Comparison of ENCODE assay signal across 16 cellular contexts in the genomic region with DNA sequence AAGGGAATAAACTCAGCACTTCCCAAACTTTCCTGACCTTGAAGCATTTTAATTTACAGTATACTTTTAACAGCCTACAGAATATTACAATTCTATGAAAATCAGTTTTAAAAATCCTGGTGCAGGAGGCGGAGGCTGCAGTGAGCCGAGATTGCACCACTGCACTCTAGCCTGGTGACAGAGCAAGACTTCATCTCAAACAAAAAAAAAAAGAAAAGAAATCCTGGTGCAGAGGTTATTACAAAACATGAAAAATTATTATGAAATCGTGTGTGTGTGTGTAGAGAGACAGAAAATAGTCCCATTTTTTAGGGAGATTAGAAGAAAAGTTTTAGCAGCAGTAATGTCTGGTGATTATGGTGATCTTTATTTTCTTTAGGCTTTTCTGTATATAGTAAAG. TPM values are rescaled to one million over a fixed set of nuclear protein-coding genes. Genes with fewer than 3 reads are reported as not detected.
DNase-seq lines count a peak whose midpoint lies in the region; ATAC-seq, FAIRE-seq and TF ChIP-seq lines count a peak whose summit lies in the region.
"Had no signal": no experiment of that assay in that cellular context is flagged by ENCODE, and none has a peak within 500 bp of the region (broad histone marks: within the 10 kb centered on the region; RNA-seq: fewer than 3 reads in every experiment).

No MANE protein-coding gene starts in this region.

- no peak overlapping the region for H4K5ac ChIP-seq in IMR-90 (ENCODE audit: low read depth, low read length)

- no TSS peak for BruUV-seq in IMR-90 (replicated peaks; lab: Mats Ljungman, UMichigan)

- no peak overlapping the region for H4K91ac ChIP-seq in IMR-90 (ENCODE audit: insufficient read depth, low read depth, low read length)

- no peak overlapping the region for H2BK15ac ChIP-seq in IMR-90 (ENCODE audit: low read depth, low read length)

- 50% methylated on average over 1 of the region's 3 CpGs; no CpG with 5 or more reads in 1 of the 2 experiments for WGBS in IMR-90 (ENCODE audit: extremely low coverage in 2 of 2, insufficient read length in 1 of 2), 2 experiments

- H4K20me1 ChIP-seq in IMR-90 (ENCODE audit: insufficient read depth, low read length) (peaks cover 77% of the 10 kb centered on the region), astrocyte (ENCODE audit: insufficient read depth, low read length) (peaks cover 85% of the 10 kb centered on the region)

- H2AFZ ChIP-seq in IMR-90 (replicated peaks; ENCODE audit: low read length, poor library complexity) (no peak overlapping the region), astrocyte (ENCODE audit: low read depth, low read length) (no peak overlapping the region)
- H2AFZ ChIP-seq: parathyroid adenoma had no signal

- no peak overlapping the region for H3K4me3 Mint-ChIP-seq in astrocyte (ENCODE audit: unreplicated experiment)
- H3K4me3 Mint-ChIP-seq: activated CD4-positive, alpha-beta T cell treated with anti-CD3 and anti-CD28 coated beads, Interleukin-2, amount 10 ng/mL, durations not matched to agents 7 days and 5 days; T-cell had no signal

- no peaks in the 10 kb centered on the region for H3K36me3 Mint-ChIP-seq in astrocyte (ENCODE audit: low read depth, unreplicated experiment)

- no peaks in the 10 kb centered on the region for H3K9me3 Mint-ChIP-seq in astrocyte (ENCODE audit: unreplicated experiment)
- H3K9me3 Mint-ChIP-seq: activated CD4-positive, alpha-beta T cell treated with anti-CD3 and anti-CD28 coated beads, Interleukin-2, amount 10 ng/mL, durations not matched to agents 7 days and 5 days; T-cell had no signal

- no peaks in the 10 kb centered on the region for H3K9me3 ChIP-seq in IMR-90 (ENCODE audit: control insufficient read depth, insufficient read depth, low read length)
- no peaks in the 10 kb centered on the region for H3K9me3 ChIP-seq in astrocyte (ENCODE audit: insufficient read depth, low read depth, low read length)
- no peaks in the 10 kb centered on the region for H3K9me3 ChIP-seq in lower lobe of right lung

- TF ChIP-seq CTCF in AG10803 (conservative IDR thresholded peaks at IDR 0.05; ENCODE audit: low read length) (no peak), IMR-90 (conservative IDR thresholded peaks at IDR 0.05; ENCODE audit: low read depth, low read length) (no peak), astrocyte (IDR thresholded peaks at IDR 0.05; ENCODE audit: insufficient read depth, low read depth, low read length) (no peak), lower lobe of right lung (IDR thresholded peaks at IDR 0.05) (no peak)

- no peak overlapping the region for H2BK120ac ChIP-seq in IMR-90 (ENCODE audit: low read depth, low read length)

- FAIRE-seq in astrocyte (lab: Jason Lieb, UNC): no peak

- H3K27ac ChIP-seq in IMR-90 (ENCODE audit: insufficient read depth, low read length) (no peak overlapping the region), astrocyte (ENCODE audit: low read depth, low read length) (no peak overlapping the region), lower lobe of right lung (no peak overlapping the region)
- H3K27ac ChIP-seq: parathyroid adenoma had no signal

- no peak overlapping the region for H3K4me2 ChIP-seq in IMR-90 (ENCODE audit: low read depth, low read length)
- H3K4me2 ChIP-seq in astrocyte (ENCODE audit: low read length): no peak overlapping the region

- peaks cover 28% of the 10 kb centered on the region for H3K4me1 Mint-ChIP-seq in astrocyte (ENCODE audit: low read depth, unreplicated experiment)

- in situ Hi-C loops in IMR-90 (cut with MboI; ENCODE audit: low sequenced_read_pairs): no loop called here

- H3K4me3 ChIP-seq in AG10803 (ENCODE audit: low read length) (no peak overlapping the region), IMR-90 (ENCODE audit: insufficient read depth, low read depth, low read length) (no peak overlapping the region), astrocyte (ENCODE audit: insufficient read depth, low read depth, low read length) (no peak overlapping the region), lower lobe of right lung (no peak overlapping the region)

- H3K4me1 ChIP-seq in IMR-90 (ENCODE audit: control insufficient read depth, insufficient read depth, low read length) (peaks cover 16% of the 10 kb centered on the region), astrocyte (ENCODE audit: insufficient read depth, low read length) (peaks cover 7% of the 10 kb centered on the region), lower lobe of right lung (peaks cover 81% of the 10 kb centered on the region)

- CTCF ChIA-PET in IMR-90 (lab: Yijun Ruan, JAX): no interaction called here

- H3K23ac ChIP-seq in IMR-90 (ENCODE audit: low read depth, low read length): no peak overlapping the region

- H3K27me3 Mint-ChIP-seq in astrocyte (ENCODE audit: low read depth, unreplicated experiment): no peaks in the 10 kb centered on the region
- H3K27me3 Mint-ChIP-seq: activated CD4-positive, alpha-beta T cell treated with anti-CD3 and anti-CD28 coated beads, Interleukin-2, amount 10 ng/mL, durations not matched to agents 7 days and 5 days; T-cell had no signal

- H3K79me2 ChIP-seq in astrocyte (ENCODE audit: insufficient read depth, low read length): peaks cover 89% of the 10 kb centered on the region

- H2BK5ac ChIP-seq in IMR-90 (ENCODE audit: low read depth, low read length, poor library complexity, severe bottlenecking): no peak overlapping the region

- H3K14ac ChIP-seq in IMR-90 (replicated peaks; ENCODE audit: low read depth, low read length): no peak overlapping the region

- H3K9me1 ChIP-seq in IMR-90 (ENCODE audit: insufficient read depth, low read length): peaks cover 19% of the 10 kb centered on the region

- peaks cover 22 to 44% of the 10 kb centered on the region in 2 experiments for H3K79me1 ChIP-seq in IMR-90 (ENCODE audit: low read depth in 1 of 2, low read length in 2 of 2)

- intact Hi-C loops in IMR-90 (cut with micrococcal nuclease): no loop called here
- intact Hi-C loops in lower lobe of right lung (cut with DNase I): no loop called here

- H2BK20ac ChIP-seq in IMR-90 (ENCODE audit: low read depth, low read length): no peak overlapping the region

- no peak for TF ChIP-seq POLR2A in IMR-90 (IDR thresholded peaks at IDR 0.05; ENCODE audit: low read depth, low read length)

- H3K36me3 ChIP-seq in IMR-90 (ENCODE audit: control insufficient read depth, insufficient read depth, low read length) (peaks cover 5% of the 10 kb centered on the region; the same call in 1 of the 2 replicates), astrocyte (ENCODE audit: insufficient read depth, low read length) (no peaks in the 10 kb centered on the region), lower lobe of right lung (peaks cover 6% of the 10 kb centered on the region)

- no peak overlapping the region for H3K18ac ChIP-seq in IMR-90 (ENCODE audit: low read depth, low read length)

- POLR2A ChIA-PET in IMR-90 (lab: Charles Lee; ENCODE audit: unreplicated experiment): interaction anchor here (0.6 kb wide), 1 partner anchor 178 kb away, joined by 5 read pairs; no protein-coding TSS in a partner anchor

- no peaks in the 10 kb centered on the region for H3K27me3 ChIP-seq in IMR-90 (ENCODE audit: control insufficient read depth, insufficient read depth, low read length)
- H3K27me3 ChIP-seq in astrocyte (ENCODE audit: insufficient read depth, low read length): no peaks in the 10 kb centered on the region
- no peaks in the 10 kb centered on the region for H3K27me3 ChIP-seq in lower lobe of right lung (ENCODE audit: low read depth)

- ATAC-seq in IMR-90 (ENCODE audit: low read depth) (no peak), lower lobe of right lung (peak; percentile 38 to 60), SK-N-SH treated with all-trans-retinoic acid at 6 μM for 48 hours (no peak), HG03280 (IDR thresholded peaks at IDR 0.05; ENCODE audit: unreplicated experiment) (no peak), HG02759 (IDR thresholded peaks at IDR 0.05; ENCODE audit: unreplicated experiment) (no peak)
- ATAC-seq: T-cell had no signal

- no peak overlapping the region for H3K4ac ChIP-seq in IMR-90 (ENCODE audit: low read depth, low read length)

- peak overlapping the region; percentile 38 for H3K27ac Mint-ChIP-seq in astrocyte (ENCODE audit: unreplicated experiment)
- H3K27ac Mint-ChIP-seq: activated CD4-positive, alpha-beta T cell treated with anti-CD3 and anti-CD28 coated beads, Interleukin-2, amount 10 ng/mL, durations not matched to agents 7 days and 5 days; T-cell had no signal

- no peak overlapping the region for H3K9ac ChIP-seq in IMR-90 (ENCODE audit: low read depth, low read length)
- no peak overlapping the region for H3K9ac ChIP-seq in astrocyte (ENCODE audit: low read length)
- H3K9ac ChIP-seq: parathyroid adenoma had no signal

- no peak overlapping the region for H2AK5ac ChIP-seq in IMR-90 (ENCODE audit: low read depth, low read length)

- dilution Hi-C loops in IMR-90 (cut with HindIII; ENCODE audit: low sequenced_read_pairs, unreplicated experiment): no loop called here

- DNase-seq in AG10803 (ENCODE audit: low read depth): peak; percentile 42
- no peak for DNase-seq in IMR-90
- DNase-seq in astrocyte (ENCODE audit: low read depth): no peak
- no peak for DNase-seq in lower lobe of right lung
- DNase-seq in HuH-7.5 (ENCODE audit: low spot score): no peak
- DNase-seq: activated CD4-positive, alpha-beta T cell treated with anti-CD3 and anti-CD28 coated beads, Interleukin-2, amount 10 ng/mL, durations not matched to agents 7 days and 5 days; DMS 273 treated with DMSO at 0.1 percent for 48 hours; effector CD4-positive, alpha-beta T cell; foreskin fibroblast; midbrain; NCI-H2171 treated with DMSO at 0.1 percent for 48 hours; T-cell had no signal

- no peak overlapping the region for H4K8ac ChIP-seq in IMR-90 (ENCODE audit: low read depth in 2 of 2, low read length in 2 of 2)

- no peak overlapping the region for H2AK9ac ChIP-seq in IMR-90 (replicated peaks; ENCODE audit: low read depth, low read length, poor library complexity)

- no peak overlapping the region for H3K56ac ChIP-seq in IMR-90 (ENCODE audit: extremely low read depth, insufficient read depth, low read length)

- no peak for TF ChIP-seq RAD21 in IMR-90 (IDR thresholded peaks at IDR 0.05; ENCODE audit: low read length)

TF ChIP-seq in IMR-90, 13 proteins besides CTCF, POLR2A, EP300 and RAD21 (continues in another document):
- TF ChIP-seq NFE2L2 (IDR thresholded peaks at IDR 0.05; ENCODE audit: low read depth, low read length) (no peak), CEBPB (IDR thresholded peaks at IDR 0.05; ENCODE audit: low read depth, low read length) (peak; percentile 49; the same call in 1 of the 2 replicates)

TF ChIP-seq in SK-N-SH treated with all-trans-retinoic acid at 6 μM for 48 hours, 23 proteins besides CTCF, POLR2A, EP300 and RAD21 (continues in another document):
- no peak for TF ChIP-seq CSDC2 (CRISPR knock-in tag; IDR thresholded peaks at IDR 0.05)
- no peak for TF ChIP-seq OSR1 (CRISPR knock-in tag; IDR thresholded peaks at IDR 0.05)
- no peak for TF ChIP-seq TOX (CRISPR knock-in tag; IDR thresholded peaks at IDR 0.05; ENCODE audit: borderline replicate concordance)
- TF ChIP-seq SNAI2 (CRISPR knock-in tag; IDR thresholded peaks at IDR 0.05): no peak
- TF ChIP-seq ISL1 (CRISPR knock-in tag; IDR thresholded peaks at IDR 0.05): no peak
- TF ChIP-seq BACH2 (CRISPR knock-in tag; IDR thresholded peaks at IDR 0.05; ENCODE audit: borderline replicate concordance): no peak

RNA-seq across cellular contexts. Expression of a gene that starts 26.9 kb away (rescaled TPM):
- total RNA-seq in IMR-90 (2012; rRNA removed) (38.2 and 59.7 TPM in 2 replicates), astrocyte (114 and 124 TPM in 2 replicates), lower lobe of right lung (99.0 TPM)
- 32.9 and 41.3 TPM in 2 replicates for polyA plus RNA-seq in IMR-90 (2012; rRNA removed)
- polyA plus RNA-seq in IMR-90 (2012; cell fraction: cytosol; rRNA removed): 13.1 and 45.1 TPM in 2 replicates
- 29.5 and 36.1 TPM in 2 replicates for polyA plus RNA-seq in IMR-90 (2012; cell fraction: nucleus; rRNA removed; ENCODE audit: low replicate concordance)

Comparison
In these comparisons a context has a peak if more than half of its experiments do, and no peak if none do; other contexts are left out.
1. ATAC-seq: peak in lower lobe of right lung (2 of 2); none in IMR-90 (single experiment), SK-N-SH treated with all-trans-retinoic acid at 6 μM for 48 hours (single experiment), HG03280 (single experiment) and HG02759 (single experiment).